In the genomic region with DNA sequence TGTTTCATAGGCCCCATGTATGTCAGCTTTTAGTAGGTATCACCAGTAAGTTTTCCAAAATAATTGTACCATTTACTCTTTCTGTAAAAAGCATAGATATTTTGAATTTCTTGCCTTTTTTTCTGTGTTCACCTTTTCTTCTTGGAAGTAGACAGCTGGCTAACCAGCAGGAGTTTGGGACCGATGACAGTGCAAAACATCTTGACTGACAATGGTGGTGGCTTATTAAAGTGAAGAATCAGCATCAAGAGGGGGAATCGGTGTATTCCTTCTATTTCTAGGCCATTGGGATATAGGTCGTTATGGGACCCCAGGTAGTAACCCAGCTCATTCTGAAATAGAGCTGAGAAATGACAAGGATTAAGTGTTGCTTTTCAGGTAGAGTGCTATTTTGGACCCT, we compare ENCODE assay signal across 29 cellular contexts.
"Had no signal": no experiment of that assay in that cellular context is flagged by ENCODE, and none has a peak within 500 bp of the region (broad histone marks: within the 10 kb centered on the region; RNA-seq: fewer than 3 reads in every experiment).

No MANE protein-coding gene starts in this region.

- ATAC-seq: effector memory CD8-positive, alpha-beta T cell; heart right ventricle; left cardiac atrium; left lung; mucosa of descending colon; natural killer cell treated with Interleukin-12 subunit alpha and Interleukin-12 subunit beta and Interleukin-15 and Interleukin-18, amount 100 ng/mL, for 72 hours; psoas muscle; right cardiac atrium; stimulated activated naive CD8-positive, alpha-beta T cell treated with anti-CD3 and anti-CD28 coated beads, Interleukin-15, amount 100 ng/mL, for 72 hours; upper lobe of right lung had no signal

- H3K36me3 ChIP-seq: suprapubic skin, upper lobe of right lung, uterus had no signal

- H3K27ac Mint-ChIP-seq: effector memory CD8-positive, alpha-beta T cell; mesothelial cell of epicardium; stimulated activated naive CD8-positive, alpha-beta T cell treated with anti-CD3 and anti-CD28 coated beads, Interleukin-15, amount 100 ng/mL, for 72 hours had no signal

- H3K27me3 ChIP-seq: esophagus squamous epithelium, heart right ventricle, left lung, sigmoid colon, spleen, suprapubic skin, transverse colon, upper lobe of right lung, uterus had no signal

- DNase-seq: cortex of kidney; effector memory CD8-positive, alpha-beta T cell; erythroblast; esophagus squamous epithelium; foreskin melanocyte; glutamatergic neuron; heart right ventricle; hippocampal formation; left cardiac atrium; left lung; mesenchymal stem cell; mucosa of descending colon; naive B cell; nucleus accumbens; psoas muscle; right cardiac atrium; sigmoid colon; spleen; stimulated activated CD4-positive, alpha-beta T cell treated with anti-CD3 and anti-CD28 coated beads, Interleukin-2, amount 100 ng/mL, for 48 hours; stimulated activated naive CD4-positive, alpha-beta T cell; stimulated activated naive CD8-positive, alpha-beta T cell treated with anti-CD3 and anti-CD28 coated beads, Interleukin-15, amount 100 ng/mL, for 72 hours; transverse colon; upper lobe of right lung; uterus had no signal

- H3K4me3 ChIP-seq: esophagus squamous epithelium, heart right ventricle, left lung, mucosa of descending colon, psoas muscle, sigmoid colon, spleen, suprapubic skin, transverse colon, upper lobe of right lung, uterus had no signal

- FAIRE-seq: endometrium, islet of Langerhans had no signal

- H3K27ac ChIP-seq: esophagus squamous epithelium, heart right ventricle, left lung, psoas muscle, sigmoid colon, spleen, suprapubic skin, transverse colon, upper lobe of right lung, uterus had no signal

- H3K9me3 ChIP-seq: suprapubic skin, upper lobe of right lung had no signal

- H3K4me3 Mint-ChIP-seq: effector memory CD8-positive, alpha-beta T cell; mesothelial cell of epicardium; natural killer cell treated with Interleukin-12 subunit alpha and Interleukin-12 subunit beta and Interleukin-15 and Interleukin-18, amount 100 ng/mL, for 72 hours; stimulated activated naive CD8-positive, alpha-beta T cell treated with anti-CD3 and anti-CD28 coated beads, Interleukin-15, amount 100 ng/mL, for 72 hours had no signal

- H3K9me3 Mint-ChIP-seq: effector memory CD8-positive, alpha-beta T cell; natural killer cell treated with Interleukin-12 subunit alpha and Interleukin-12 subunit beta and Interleukin-15 and Interleukin-18, amount 100 ng/mL, for 72 hours had no signal

- H3K27me3 Mint-ChIP-seq: effector memory CD8-positive, alpha-beta T cell; naive B cell; natural killer cell treated with Interleukin-12 subunit alpha and Interleukin-12 subunit beta and Interleukin-15 and Interleukin-18, amount 100 ng/mL, for 72 hours; stimulated activated naive CD8-positive, alpha-beta T cell treated with anti-CD3 and anti-CD28 coated beads, Interleukin-15, amount 100 ng/mL, for 72 hours had no signal
